ENCODE assay signal across 1 cellular context in the genomic region with DNA sequence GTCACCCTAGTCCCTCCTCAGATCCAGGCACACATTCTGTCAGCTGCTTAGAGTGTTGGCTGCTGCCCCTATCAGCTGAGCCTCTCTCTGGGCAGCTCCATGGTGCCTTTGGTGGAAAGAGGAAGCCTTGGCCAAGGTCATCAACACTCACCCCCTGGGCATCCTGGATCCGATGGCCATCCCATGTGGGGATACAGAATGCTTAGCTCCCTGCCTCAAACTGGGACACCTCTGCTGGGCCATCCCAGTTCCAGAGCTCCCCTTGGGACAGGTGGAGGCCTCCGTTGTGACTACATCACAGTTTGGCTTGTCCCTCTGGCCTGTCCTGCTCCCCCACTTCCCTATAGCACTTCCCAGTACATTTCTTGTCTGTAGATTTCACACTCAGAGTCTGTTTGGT.
TF ChIP-seq lines count a peak whose summit lies in the region.

No MANE protein-coding gene starts in this region.

TF ChIP-seq in IMR-90, 13 proteins besides CTCF, POLR2A, EP300 and RAD21:
- TF ChIP-seq NFE2L2 (IDR thresholded peaks at IDR 0.05; ENCODE audit: low read depth, low read length) (no peak), RFX5 (IDR thresholded peaks at IDR 0.05; ENCODE audit: low read depth, low read length) (no peak), RCOR1 (IDR thresholded peaks at IDR 0.05; ENCODE audit: insufficient replicate concordance, low read length) (no peak), MAFK (IDR thresholded peaks at IDR 0.05; ENCODE audit: low read depth, low read length) (no peak), FOS (IDR thresholded peaks at IDR 0.05; ENCODE audit: low read depth, low read length) (no peak), MAZ (IDR thresholded peaks at IDR 0.05; ENCODE audit: borderline replicate concordance, low read depth, low read length) (no peak), MXI1 (IDR thresholded peaks at IDR 0.05; ENCODE audit: borderline replicate concordance, low read depth, low read length) (no peak), SMC3 (IDR thresholded peaks at IDR 0.05; ENCODE audit: low read depth, low read length) (no peak), BHLHE40 (IDR thresholded peaks at IDR 0.05; ENCODE audit: low read depth, low read length) (no peak), CHD1 (IDR thresholded peaks at IDR 0.05; ENCODE audit: low read depth, low read length) (no peak), CEBPB (IDR thresholded peaks at IDR 0.05; ENCODE audit: low read depth, low read length) (no peak), USF2 (IDR thresholded peaks at IDR 0.05; ENCODE audit: low read depth, low read length) (no peak)
- TF ChIP-seq, protein P1, sequence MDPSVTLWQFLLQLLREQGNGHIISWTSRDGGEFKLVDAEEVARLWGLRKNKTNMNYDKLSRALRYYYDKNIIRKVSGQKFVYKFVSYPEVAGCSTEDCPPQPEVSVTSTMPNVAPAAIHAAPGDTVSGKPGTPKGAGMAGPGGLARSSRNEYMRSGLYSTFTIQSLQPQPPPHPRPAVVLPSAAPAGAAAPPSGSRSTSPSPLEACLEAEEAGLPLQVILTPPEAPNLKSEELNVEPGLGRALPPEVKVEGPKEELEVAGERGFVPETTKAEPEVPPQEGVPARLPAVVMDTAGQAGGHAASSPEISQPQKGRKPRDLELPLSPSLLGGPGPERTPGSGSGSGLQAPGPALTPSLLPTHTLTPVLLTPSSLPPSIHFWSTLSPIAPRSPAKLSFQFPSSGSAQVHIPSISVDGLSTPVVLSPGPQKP (IDR thresholded peaks at IDR 0.05; ENCODE audit: borderline replicate concordance, low read depth, low read length): no peak
